23 cellular contexts compared by ENCODE assay signal in the genomic region with DNA sequence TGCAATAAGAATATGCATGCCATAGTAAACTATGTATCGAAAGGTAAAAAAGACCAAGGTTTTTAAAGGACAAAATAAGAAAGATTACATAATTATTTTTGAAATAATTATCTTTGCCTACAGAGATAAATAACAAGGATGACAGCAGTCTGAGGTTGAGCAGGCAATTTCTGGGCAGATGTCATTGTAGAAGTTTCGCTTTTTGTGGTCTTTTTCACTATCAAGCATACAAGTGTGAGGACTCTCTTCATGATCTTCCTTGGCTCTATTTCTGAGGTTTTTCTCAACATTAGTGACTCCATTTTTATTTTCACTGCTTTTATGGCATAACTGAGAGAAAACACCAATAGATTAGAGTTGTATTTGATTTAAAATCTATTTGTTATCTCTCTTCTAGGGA.
"Had no signal": no experiment of that assay in that cellular context is flagged by ENCODE, and none has a peak within 500 bp of the region (broad histone marks: within the 10 kb centered on the region; RNA-seq: fewer than 3 reads in every experiment).

No MANE protein-coding gene starts in this region.

- H3K27ac ChIP-seq: PC-9, Peyer's patch, SJSA1, SK-N-MC had no signal

- H3K27me3 ChIP-seq: MG63, Peyer's patch, SJSA1 had no signal

- H3K4me2 ChIP-seq: PC-9 had no signal

- H3K4me1 ChIP-seq: Peyer's patch, SJSA1 had no signal

- H2AFZ ChIP-seq: PC-9 had no signal

- H3K9me3 ChIP-seq: MG63, Peyer's patch, SJSA1 had no signal

- H3K4me3 ChIP-seq: MG63, PC-9, Peyer's patch, SJSA1, SK-N-MC had no signal

- H3K36me3 ChIP-seq: MG63, Peyer's patch, SJSA1 had no signal

- ATAC-seq: Right ventricle myocardium inferior had no signal

- DNase-seq: KBM-7; MG63; NCI-H1092; NCI-H1105 treated with DMSO at 0.1 percent for 48 hours; NCI-H1417 treated with DMSO at 0.1 percent for 48 hours; NCI-H146; NCI-H1694 treated with DMSO at 0.1 percent for 48 hours; NCI-H2029; NCI-H2081 treated with DMSO at 0.1 percent for 48 hours; NCI-H2171; NCI-H226; NCI-H446; NCI-H510A; NCI-H524 treated with DMSO at 0.1 percent for 48 hours; NCI-H69; NCI-H774; NK-92 treated with Interleukin-12 subunit alpha and Interleukin-12 subunit beta, amount 100 ng/mL, for 24 hours; PC-9; Peyer's patch; SHP77 treated with DMSO at 0.1 percent for 48 hours had no signal
